1 cellular context compared by ENCODE assay signal in the genomic region with DNA sequence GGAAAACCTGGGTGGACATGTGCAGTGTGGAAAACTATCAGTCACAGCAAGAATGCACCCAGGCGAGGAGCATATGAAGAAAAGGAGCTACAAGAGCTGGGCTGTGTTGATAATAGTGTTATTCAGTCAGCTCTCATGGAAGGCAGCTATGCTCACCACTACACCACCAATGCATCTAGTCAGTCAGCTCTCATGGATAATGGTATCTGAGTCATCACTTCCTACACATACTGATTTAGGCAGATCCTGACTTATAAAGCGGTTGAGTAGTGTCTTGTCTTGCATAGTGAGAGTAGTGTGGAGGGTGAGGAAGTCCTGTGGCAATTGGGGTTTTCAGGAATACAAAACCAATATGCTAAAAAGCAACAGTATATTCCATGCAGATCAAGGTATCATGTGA.
TF ChIP-seq lines count a peak whose summit lies in the region.

No MANE protein-coding gene starts in this region.

TF ChIP-seq in WTC11, 78 proteins besides CTCF, POLR2A, EP300 and RAD21 (continued from another document):
- TF ChIP-seq NR3C1 (CRISPR knock-in tag; conservative IDR thresholded peaks at IDR 0.05; ENCODE audit: low read depth) (no peak), OVOL2 (CRISPR knock-in tag; IDR thresholded peaks at IDR 0.05; ENCODE audit: borderline replicate concordance) (no peak), ZNF317 (CRISPR knock-in tag; IDR thresholded peaks at IDR 0.05; ENCODE audit: borderline replicate concordance, low read depth) (no peak), ZNF263 (CRISPR knock-in tag; IDR thresholded peaks at IDR 0.05; ENCODE audit: low read depth) (no peak), CREB1 (CRISPR knock-in tag; IDR thresholded peaks at IDR 0.05) (no peak), HMGA2 (CRISPR knock-in tag; IDR thresholded peaks at IDR 0.05) (no peak), SMAD3 (CRISPR knock-in tag; IDR thresholded peaks at IDR 0.05; ENCODE audit: borderline replicate concordance) (no peak)
- TF ChIP-seq, protein P1, sequence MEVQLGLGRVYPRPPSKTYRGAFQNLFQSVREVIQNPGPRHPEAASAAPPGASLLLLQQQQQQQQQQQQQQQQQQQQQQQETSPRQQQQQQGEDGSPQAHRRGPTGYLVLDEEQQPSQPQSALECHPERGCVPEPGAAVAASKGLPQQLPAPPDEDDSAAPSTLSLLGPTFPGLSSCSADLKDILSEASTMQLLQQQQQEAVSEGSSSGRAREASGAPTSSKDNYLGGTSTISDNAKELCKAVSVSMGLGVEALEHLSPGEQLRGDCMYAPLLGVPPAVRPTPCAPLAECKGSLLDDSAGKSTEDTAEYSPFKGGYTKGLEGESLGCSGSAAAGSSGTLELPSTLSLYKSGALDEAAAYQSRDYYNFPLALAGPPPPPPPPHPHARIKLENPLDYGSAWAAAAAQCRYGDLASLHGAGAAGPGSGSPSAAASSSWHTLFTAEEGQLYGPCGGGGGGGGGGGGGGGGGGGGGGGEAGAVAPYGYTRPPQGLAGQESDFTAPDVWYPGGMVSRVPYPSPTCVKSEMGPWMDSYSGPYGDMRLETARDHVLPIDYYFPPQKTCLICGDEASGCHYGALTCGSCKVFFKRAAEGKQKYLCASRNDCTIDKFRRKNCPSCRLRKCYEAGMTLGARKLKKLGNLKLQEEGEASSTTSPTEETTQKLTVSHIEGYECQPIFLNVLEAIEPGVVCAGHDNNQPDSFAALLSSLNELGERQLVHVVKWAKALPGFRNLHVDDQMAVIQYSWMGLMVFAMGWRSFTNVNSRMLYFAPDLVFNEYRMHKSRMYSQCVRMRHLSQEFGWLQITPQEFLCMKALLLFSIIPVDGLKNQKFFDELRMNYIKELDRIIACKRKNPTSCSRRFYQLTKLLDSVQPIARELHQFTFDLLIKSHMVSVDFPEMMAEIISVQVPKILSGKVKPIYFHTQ (CRISPR knock-in tag; IDR thresholded peaks at IDR 0.05) = no peak
